8 cellular contexts compared by ENCODE assay signal in genomic region chr14:103629503-103630121, GRCh38. TPM values are rescaled to one million over a fixed set of nuclear protein-coding genes. Genes with fewer than 3 reads are reported as not detected.
DNase-seq lines count a peak whose midpoint lies in the region; TF ChIP-seq lines count a peak whose summit lies in the region.

No MANE protein-coding gene starts in this region.

- H3K9me3 Mint-ChIP-seq in H9: no peaks in the 10 kb centered on the region
- no peaks in the 10 kb centered on the region for H3K9me3 Mint-ChIP-seq in activated naive CD4-positive, alpha-beta T cell treated with anti-CD3 and anti-CD28 coated beads for 36 hours

- H3K4me1 Mint-ChIP-seq in H9: peaks cover 31% of the 10 kb centered on the region in 2 experiments
- peaks cover 42% of the 10 kb centered on the region for H3K4me1 Mint-ChIP-seq in activated naive CD4-positive, alpha-beta T cell treated with anti-CD3 and anti-CD28 coated beads for 36 hours (ENCODE audit: low read depth)

- no peaks in the 10 kb centered on the region for H4K20me1 ChIP-seq in H9 (ENCODE audit: control insufficient read depth, insufficient read depth, insufficient read length)
- H4K20me1 ChIP-seq in osteoblast (ENCODE audit: insufficient read depth, low read length): peaks cover 40% of the 10 kb centered on the region

- peak overlapping the region; percentile 84 for H3K9ac ChIP-seq in H9 (ENCODE audit: extremely low read depth, insufficient read length, low read length)

- DNase-seq in GM10266 (ENCODE audit: extremely low spot score): peak; percentile 78
- peak; percentile 51 for DNase-seq in H9
- peak; percentile 13 for DNase-seq in NCI-H510A (lab: John Stamatoyannopoulos, UW)
- peak; percentile 69 for DNase-seq in activated naive CD4-positive, alpha-beta T cell treated with anti-CD3 and anti-CD28 coated beads for 36 hours
- peak in 41 of 42 donors; percentile 9 to 79 (median 57) for DNase-seq in head of caudate nucleus
- peak; percentile 90 for DNase-seq in osteoblast (ENCODE audit: insufficient read length, low spot score, missing footprints)
- DNase-seq in NCI-H446 treated with DMSO at 0.1 percent for 48 hours (lab: John Stamatoyannopoulos, UW): no peak
- no peak for DNase-seq in NCI-H2029 treated with DMSO at 0.1 percent for 48 hours (lab: John Stamatoyannopoulos, UW)

- no peak overlapping the region for H4K5ac ChIP-seq in H9 (ENCODE audit: insufficient read length, low read depth, low read length)

- H3K4me2 ChIP-seq in H9 (ENCODE audit: insufficient read depth, insufficient read length, low read length) (peak overlapping the region; percentile 84), osteoblast (ENCODE audit: insufficient read depth, low read length) (peak overlapping the region; percentile 86)

- H4K91ac ChIP-seq in H9 (ENCODE audit: insufficient read length, low read depth, low read length): no peak overlapping the region

- H2AFZ ChIP-seq in H9 (ENCODE audit: low read length) (no peak overlapping the region), osteoblast (ENCODE audit: low read length) (no peak overlapping the region)

- no peak overlapping the region for H2BK15ac ChIP-seq in H9 (ENCODE audit: low read depth, low read length)

- TF ChIP-seq CTCF in GM10266 (IDR thresholded peaks at IDR 0.05; ENCODE audit: control insufficient read depth, insufficient read depth, low read depth, missing control alignments) (no peak), H9 (conservative IDR thresholded peaks at IDR 0.05) (no peak), osteoblast (IDR thresholded peaks at IDR 0.05; ENCODE audit: extremely low read depth, low read depth, low read length) (no peak)

- peaks cover 4 to 11% (median 7%) of the 10 kb centered on the region in 3 experiments; a peak in 4 of 7 replicates for H3K36me3 Mint-ChIP-seq in H9 (ENCODE audit: insufficient read depth in 1 of 3, low read depth in 3 of 3)
- peaks cover 3% of the 10 kb centered on the region for H3K36me3 Mint-ChIP-seq in activated naive CD4-positive, alpha-beta T cell treated with anti-CD3 and anti-CD28 coated beads for 36 hours (ENCODE audit: low read depth)

- no peak overlapping the region for H2AK5ac ChIP-seq in H9 (ENCODE audit: insufficient read length, low read length)

- H3K56ac ChIP-seq in H9 (ENCODE audit: insufficient read length, low read depth, low read length): no peak overlapping the region

- H4K8ac ChIP-seq in H9 (replicated peaks; ENCODE audit: insufficient read length, low read depth, low read length): no peak overlapping the region

- no peak overlapping the region for H3K27ac ChIP-seq in H9 (ENCODE audit: insufficient read length, low read depth, low read length)
- H3K27ac ChIP-seq in osteoblast (ENCODE audit: low read depth, low read length): peak overlapping the region; percentile 93

- peaks cover 9% of the 10 kb centered on the region for H3K36me3 ChIP-seq in osteoblast (ENCODE audit: insufficient read depth, low read length)

- H3K4me3 ChIP-seq in osteoblast (ENCODE audit: insufficient read depth, low read length): peak overlapping the region; percentile 81

- H3K79me1 ChIP-seq in H9 (ENCODE audit: insufficient read depth, low read depth, low read length, poor library complexity, severe bottlenecking): no peaks in the 10 kb centered on the region

- CTCF ChIA-PET in activated naive CD4-positive, alpha-beta T cell treated with anti-CD3 and anti-CD28 coated beads for 36 hours (lab: Charles Lee): interaction anchor here (1.0 kb wide), 1 partner anchor 22 kb away, joined by 3 read pairs; no protein-coding TSS in a partner anchor

- intact Hi-C loops in activated naive CD4-positive, alpha-beta T cell treated with anti-CD3 and anti-CD28 coated beads for 36 hours (cut with micrococcal nuclease): loop anchor here (1.0 to 10.0 kb wide), 5 partner anchors 48 to 295 kb away; partner anchors contain the start of genes BAG5, COA8, MARK3 and TDRD9
- intact Hi-C loops in head of caudate nucleus (cut with DNase I): loop anchor here (10.0 kb wide), 2 partner anchors 55 to 75 kb away; no protein-coding TSS in a partner anchor

- H3K27me3 Mint-ChIP-seq in H9 (ENCODE audit: low read depth): peaks cover 8% of the 10 kb centered on the region
- H3K27me3 Mint-ChIP-seq in activated naive CD4-positive, alpha-beta T cell treated with anti-CD3 and anti-CD28 coated beads for 36 hours (ENCODE audit: low read depth): no peaks in the 10 kb centered on the region

- H3T11ph ChIP-seq in H9 (ENCODE audit: low read length): no peak overlapping the region

- H3K27ac Mint-ChIP-seq in H9: peak overlapping the region in 2 of 3 experiments; percentile 70 to 73; a peak in 3 of 7 replicates
- H3K27ac Mint-ChIP-seq in activated naive CD4-positive, alpha-beta T cell treated with anti-CD3 and anti-CD28 coated beads for 36 hours: peak overlapping the region; percentile 50

- H3K79me2 ChIP-seq in H9 (ENCODE audit: insufficient read depth, low read length) (peaks cover 26% of the 10 kb centered on the region; the same call in 1 of the 2 replicates), osteoblast (ENCODE audit: insufficient read depth, low read length) (peaks cover 58% of the 10 kb centered on the region)

- H3K27me3 ChIP-seq in H9 (ENCODE audit: insufficient read depth, low read length) (no peaks in the 10 kb centered on the region), osteoblast (ENCODE audit: insufficient read depth, low read length) (no peaks in the 10 kb centered on the region)

- H3K23me2 ChIP-seq in H9 (ENCODE audit: insufficient read length, low read depth, low read length, poor library complexity, severe bottlenecking): peaks cover 8% of the 10 kb centered on the region

- H2BK120ac ChIP-seq in H9 (ENCODE audit: low read depth, low read length, poor library complexity, severe bottlenecking): no peak overlapping the region

- H3K14ac ChIP-seq in H9 (ENCODE audit: insufficient read depth, low read length): peak overlapping the region; percentile 93

- H3K4me3 Mint-ChIP-seq in H9: peak overlapping the region; percentile 88 to 94
- H3K4me3 Mint-ChIP-seq in activated naive CD4-positive, alpha-beta T cell treated with anti-CD3 and anti-CD28 coated beads for 36 hours: peak overlapping the region; percentile 86

- no CpG with 5 or more reads among the region's 71 CpGs for WGBS in H9 (ENCODE audit: extremely low coverage, insufficient read length, low lambda C conversion rate)

- H2BK12ac ChIP-seq in H9 (ENCODE audit: insufficient read length, low read depth, low read length): no peak overlapping the region

- H3K4me1 ChIP-seq in H9 (ENCODE audit: insufficient read depth, low read length): peaks cover 2% of the 10 kb centered on the region; the same call in 1 of the 2 replicates
- H3K4me1 ChIP-seq in osteoblast (ENCODE audit: insufficient read depth, low read length): peaks cover 37% of the 10 kb centered on the region

- H3K23ac ChIP-seq in H9 (ENCODE audit: insufficient read length, low read depth, low read length): no peak overlapping the region

- H3K9me3 ChIP-seq in H9 (ENCODE audit: control insufficient read depth, low read depth, low read length) (no peaks in the 10 kb centered on the region), osteoblast (ENCODE audit: low read depth, low read length) (no peaks in the 10 kb centered on the region)

- H3K4ac ChIP-seq in H9 (ENCODE audit: low read depth, low read length): no peak overlapping the region

- H2BK20ac ChIP-seq in H9 (ENCODE audit: low read depth, low read length, poor library complexity, severe bottlenecking): no peak overlapping the region

- H2BK5ac ChIP-seq in H9 (ENCODE audit: insufficient read length, low read length): no peak overlapping the region

- H3K18ac ChIP-seq in H9 (ENCODE audit: insufficient read length, low read depth, low read length): no peak overlapping the region

RNA-seq across cellular contexts. Expression of gene KLC1, which starts 0.6 kb away (rescaled TPM):
- total RNA-seq in H9 (2021) (135 and 143 TPM in 2 replicates), osteoblast (198 and 205 TPM in 2 replicates)
- 100 to 1,000 TPM in 1 of 2 experiments, 10 to 100 TPM in 1; 94.8 to 101 TPM for total RNA-seq in activated naive CD4-positive, alpha-beta T cell treated with anti-CD3 and anti-CD28 coated beads for 36 hours

Comparison
In these comparisons a context has a peak if more than half of its experiments do, and no peak if none do; other contexts are left out.
1. DNase-seq: peak in GM10266 (single experiment), H9 (single experiment), NCI-H510A (single experiment), activated naive CD4-positive, alpha-beta T cell treated with anti-CD3 and anti-CD28 coated beads for 36 hours (single experiment), head of caudate nucleus (41 of 42) and osteoblast (single experiment); none in NCI-H446 treated with DMSO at 0.1 percent for 48 hours (single experiment) and NCI-H2029 treated with DMSO at 0.1 percent for 48 hours (single experiment).